20 cellular contexts compared by ENCODE assay signal in genomic region chr13:52419080-52419479, GRCh38.
"Had no signal": no experiment of that assay in that cellular context is flagged by ENCODE, and none has a peak within 500 bp of the region (broad histone marks: within the 10 kb centered on the region; RNA-seq: fewer than 3 reads in every experiment).

No MANE protein-coding gene starts in this region.

- H3K4me1 ChIP-seq: sigmoid colon, stomach, transverse colon, uterus had no signal

- DNase-seq: effector CD4-positive, alpha-beta T cell; endodermal cell; head of caudate nucleus; hippocampal formation; mesendoderm; naive thymus-derived CD8-positive, alpha-beta T cell; ovary; sigmoid colon; stimulated activated CD4-positive, alpha-beta T cell treated with anti-CD3 and anti-CD28 coated beads, Interleukin-2, amount 100 ng/mL, for 24 hours; stimulated activated CD4-positive, alpha-beta T cell treated with anti-CD3 and anti-CD28 coated beads, Interleukin-4, amount 100 ng/mL, for 4 hours; stimulated activated naive CD4-positive, alpha-beta T cell; stomach; substantia nigra; transverse colon; uterus had no signal

- H3K4me1 Mint-ChIP-seq: endodermal cell had no signal

- H3K9me3 ChIP-seq: ovary, right atrium auricular region, sigmoid colon, stomach, thoracic aorta, transverse colon, uterus had no signal

- H3K27me3 Mint-ChIP-seq: naive thymus-derived CD8-positive, alpha-beta T cell had no signal

- H3K9me3 Mint-ChIP-seq: endodermal cell; naive thymus-derived CD8-positive, alpha-beta T cell had no signal

- ATAC-seq: naive thymus-derived CD8-positive, alpha-beta T cell had no signal

- H3K27me3 ChIP-seq: ovary, right atrium auricular region, sigmoid colon, stomach, transverse colon, uterus had no signal

- H3K27ac ChIP-seq: coronary artery, ovary, right atrium auricular region, sigmoid colon, stomach, thoracic aorta, transverse colon, uterus had no signal

- H3K4me3 Mint-ChIP-seq: endodermal cell; naive thymus-derived CD8-positive, alpha-beta T cell had no signal

- H3K36me3 ChIP-seq: ovary had no signal

- H3K4me3 ChIP-seq: coronary artery, lung, ovary, right atrium auricular region, sigmoid colon, skin epidermis, stomach, thoracic aorta, transverse colon, uterus had no signal
